9 cellular contexts compared by ENCODE assay signal in genomic region chrX:153828723-153829548, GRCh38. TPM values are rescaled to one million over a fixed set of nuclear protein-coding genes. Genes with fewer than 3 reads are reported as not detected.
A peak's percentile ranks its signal among the peaks of the same experiment; 100 is the strongest.
DNase-seq lines count a peak whose midpoint lies in the region; ATAC-seq, FAIRE-seq and TF ChIP-seq lines count a peak whose summit lies in the region.
"Had no signal": no experiment of that assay in that cellular context is flagged by ENCODE, and none has a peak within 500 bp of the region (broad histone marks: within the 10 kb centered on the region; RNA-seq: fewer than 3 reads in every experiment).

No MANE protein-coding gene starts in this region.

- DNase-seq in BJ (ENCODE audit: low read depth) (no peak), HEK293T (ENCODE audit: extremely low spot score) (peak; percentile 33), endodermal cell (peak; percentile 88), osteoblast (ENCODE audit: insufficient read length, low spot score, missing footprints) (peak; percentile 70), OCI-LY7 (ENCODE audit: low spot score) (no peak), GM19239 (ENCODE audit: insufficient read length, low spot score) (no peak)
- DNase-seq: NCI-H2171 had no signal

- H2AFZ ChIP-seq in osteoblast (ENCODE audit: low read length) = no peak overlapping the region
- H2AFZ ChIP-seq in OCI-LY7 (ENCODE audit: low read length) = no peak overlapping the region

- peaks cover 5% of the 10 kb centered on the region for H3K36me3 Mint-ChIP-seq in endodermal cell (ENCODE audit: low read depth)

- no peak overlapping the region for H3K4me2 ChIP-seq in osteoblast (ENCODE audit: insufficient read depth, low read length)
- H3K4me2 ChIP-seq in OCI-LY7 (ENCODE audit: low read length) = no peak overlapping the region

- CTCF ChIA-PET in BJ (lab: Yijun Ruan, JAX) (interaction anchor here (0.6 kb wide), 1 partner anchor 141 kb away, joined by 3 read pairs; no protein-coding TSS in a partner anchor), HEK293T (lab: Yijun Ruan, JAX) (no interaction called here), OCI-LY7 (lab: Charles Lee; ENCODE audit: unreplicated experiment) (no interaction called here)

- H3K4me1 ChIP-seq in endodermal cell (ENCODE audit: control insufficient read depth, insufficient read depth, low read length) (no peaks in the 10 kb centered on the region), osteoblast (ENCODE audit: insufficient read depth, low read length) (no peaks in the 10 kb centered on the region), OCI-LY7 (ENCODE audit: insufficient read depth, low read length, poor library complexity, severe bottlenecking) (no peaks in the 10 kb centered on the region)

- H3K27me3 ChIP-seq in BJ (ENCODE audit: control insufficient read depth, insufficient read depth, low read length) (peaks cover 9% of the 10 kb centered on the region; the same call in 1 of the 2 replicates), endodermal cell (ENCODE audit: control insufficient read depth, insufficient read depth, low read length, poor library complexity, severe bottlenecking) (no peaks in the 10 kb centered on the region), osteoblast (ENCODE audit: insufficient read depth, low read length) (peaks cover 46% of the 10 kb centered on the region)

- peaks cover 12% of the 10 kb centered on the region for H3K4me1 Mint-ChIP-seq in endodermal cell

- no peak overlapping the region for H3K27ac ChIP-seq in endodermal cell (ENCODE audit: low read depth, low read length)
- no peak overlapping the region for H3K27ac ChIP-seq in osteoblast (ENCODE audit: low read depth, low read length)
- H3K27ac ChIP-seq in OCI-LY7 (ENCODE audit: low read depth, low read length, poor library complexity, severe bottlenecking) = no peak overlapping the region

- TF ChIP-seq CTCF in BJ (IDR thresholded peaks at IDR 0.05; ENCODE audit: insufficient read depth, low read depth, low read length) (0 out of 2 replicates have a peak, but pooled peaks have one; percentile 5), endodermal cell (conservative IDR thresholded peaks at IDR 0.05) (peak; percentile 32), osteoblast (IDR thresholded peaks at IDR 0.05; ENCODE audit: extremely low read depth, low read depth, low read length) (no peak), OCI-LY7 (conservative IDR thresholded peaks at IDR 0.05; ENCODE audit: low read length) (no peak)

- peaks cover 6% of the 10 kb centered on the region for H3K27me3 Mint-ChIP-seq in endodermal cell (ENCODE audit: insufficient read depth)

- no peak for ATAC-seq in HG03196 (IDR thresholded peaks at IDR 0.05; ENCODE audit: unreplicated experiment)
- no peak for ATAC-seq in HG03520 (IDR thresholded peaks at IDR 0.05; ENCODE audit: unreplicated experiment)

- no peaks in the 10 kb centered on the region for H3K9me2 ChIP-seq in OCI-LY7 (ENCODE audit: insufficient read depth, low read length)

- peak overlapping the region; percentile 69 for H3K4me3 Mint-ChIP-seq in endodermal cell

- BruUV-seq in OCI-LY7 (replicated peaks; lab: Mats Ljungman, UMichigan) = no TSS peak

- peaks cover 56% of the 10 kb centered on the region for H3K9me3 Mint-ChIP-seq in endodermal cell

- H3K79me2 ChIP-seq in osteoblast (ENCODE audit: insufficient read depth, low read length) = no peaks in the 10 kb centered on the region
- H3K79me2 ChIP-seq in OCI-LY7 (ENCODE audit: insufficient read depth, low read depth, low read length) = no peaks in the 10 kb centered on the region

- 0% methylated on average over 3 to 31 of the region's 50 CpGs for WGBS in endodermal cell (ENCODE audit: insufficient coverage in 1 of 2, insufficient read length in 1 of 2), 2 experiments

- H3K9me3 ChIP-seq in endodermal cell (ENCODE audit: control insufficient read depth, low read length) (no peaks in the 10 kb centered on the region), osteoblast (ENCODE audit: low read depth, low read length) (no peaks in the 10 kb centered on the region), OCI-LY7 (ENCODE audit: low read length) (no peaks in the 10 kb centered on the region)

- 0 out of 2 replicates have a peak overlapping the region, but pooled peaks have one; percentile 4 for H3K4me3 ChIP-seq in BJ (ENCODE audit: low read depth, low read length)
- H3K4me3 ChIP-seq in endodermal cell (ENCODE audit: low read length) = peak overlapping the region; percentile 83
- no peak overlapping the region for H3K4me3 ChIP-seq in osteoblast (ENCODE audit: insufficient read depth, low read length)
- H3K4me3 ChIP-seq in OCI-LY7 (ENCODE audit: low read depth, low read length, poor library complexity, severe bottlenecking) = no peak overlapping the region

- intact Hi-C loops in OCI-LY7 (cut with micrococcal nuclease; ENCODE audit: unreplicated experiment) = loop anchor here (10.0 kb wide), 1 partner anchor 56 kb away; the partner anchor contains the start of gene L1CAM

- peak overlapping the region; percentile 80 for H3K27ac Mint-ChIP-seq in endodermal cell

- peak overlapping the region; percentile 70 for H3K9ac ChIP-seq in endodermal cell (ENCODE audit: extremely low read depth, low read length, poor library complexity, severe bottlenecking)

- H4K20me1 ChIP-seq in osteoblast (ENCODE audit: insufficient read depth, low read length) (no peaks in the 10 kb centered on the region), OCI-LY7 (ENCODE audit: insufficient read depth, low read length) (no peaks in the 10 kb centered on the region)

- no peak for FAIRE-seq in GM19239 (lab: Jason Lieb, UNC)

- POLR2A ChIA-PET in BJ (lab: Charles Lee) (no interaction called here), HEK293T (lab: Yijun Ruan, JAX) (interaction anchor here (1.6 kb wide), 1 partner anchor 57 kb away, joined by 3 read pairs; the partner anchor contains the start of gene L1CAM), OCI-LY7 (lab: Charles Lee) (no interaction called here)

- H3K36me3 ChIP-seq in BJ (ENCODE audit: control insufficient read depth, insufficient read depth, low read length) (no peaks in the 10 kb centered on the region), endodermal cell (ENCODE audit: control insufficient read depth, insufficient read depth, low read length) (no peaks in the 10 kb centered on the region), osteoblast (ENCODE audit: insufficient read depth, low read length) (no peaks in the 10 kb centered on the region), OCI-LY7 (ENCODE audit: insufficient read depth, low read length) (no peaks in the 10 kb centered on the region)

TF ChIP-seq in HEK293T, 16 proteins besides CTCF, POLR2A, EP300 and RAD21:
- TF ChIP-seq FOXK2 (IDR thresholded peaks at IDR 0.05) (no peak), SUZ12 (IDR thresholded peaks at IDR 0.05) (no peak), ELF4 (IDR thresholded peaks at IDR 0.05) (no peak)
TF ChIP-seq in HEK293T: peak in this region for 0.

RNA-seq across cellular contexts. Expression of gene PDZD4, which starts 1.4 kb away (rescaled TPM):
- 0.49 and 0.82 TPM in 2 replicates for polyA plus RNA-seq in BJ (2011; rRNA removed)
- 0.41 and 0.43 TPM in 2 replicates for polyA minus RNA-seq in BJ (2011; rRNA and poly(A)+ RNA removed)
- total RNA-seq in endodermal cell = 10 to 100 TPM; 30.1 to 68.3 TPM
- polyA plus RNA-seq in endodermal cell (2013, experiment 1 of 2) = 62.3 TPM
- 55.6 TPM for polyA plus RNA-seq in endodermal cell (2013, experiment 2 of 2)
- under 0.01 TPM in 2 replicates for total RNA-seq in osteoblast
- total RNA-seq in OCI-LY7 (2014; rRNA removed; shearing (Covaris generic)) = not detected in 2 replicates
- not detected in 2 replicates for total RNA-seq in OCI-LY7 (2022)

RNA-seq across cellular contexts. Expression of gene SSR4, which starts 34.5 kb away (rescaled TPM):
- 455 and 598 TPM in 2 replicates for polyA plus RNA-seq in BJ (2011; rRNA removed)
- polyA minus RNA-seq in BJ (2011; rRNA and poly(A)+ RNA removed) = 101 and 160 TPM in 2 replicates
- total RNA-seq in endodermal cell = 100 to 1,000 TPM; 220 to 236 TPM
- polyA plus RNA-seq in endodermal cell (2013, experiment 1 of 2) = 275 TPM
- 267 TPM for polyA plus RNA-seq in endodermal cell (2013, experiment 2 of 2)
- 156 and 172 TPM in 2 replicates for total RNA-seq in osteoblast
- total RNA-seq in OCI-LY7 (2014; rRNA removed; shearing (Covaris generic)) = 121 and 165 TPM in 2 replicates
- 156 and 186 TPM in 2 replicates for total RNA-seq in OCI-LY7 (2022)

RNA-seq across cellular contexts. Expression of gene IDH3G, which starts 34.8 kb away (rescaled TPM):
- 52.8 and 99.2 TPM in 2 replicates for polyA plus RNA-seq in BJ (2011; rRNA removed)
- 85.0 and 97.7 TPM in 2 replicates for polyA minus RNA-seq in BJ (2011; rRNA and poly(A)+ RNA removed)
- total RNA-seq in endodermal cell = 10 to 100 TPM; 39.5 to 45.0 TPM
- polyA plus RNA-seq in endodermal cell (2013, experiment 1 of 2) = 53.1 TPM
- 48.6 TPM for polyA plus RNA-seq in endodermal cell (2013, experiment 2 of 2)
- 40.2 and 42.7 TPM in 2 replicates for total RNA-seq in osteoblast
- total RNA-seq in OCI-LY7 (2014; rRNA removed; shearing (Covaris generic)) = 52.5 and 53.2 TPM in 2 replicates
- 47.5 and 51.8 TPM in 2 replicates for total RNA-seq in OCI-LY7 (2022)

RNA-seq across cellular contexts. Expression of gene SRPK3, which starts 48.1 kb away (rescaled TPM):
- polyA plus RNA-seq in BJ (2011; rRNA removed) = 0.44 and 1.1 TPM in 2 replicates
- 0.57 TPM in 1 of 2 replicates, not detected in the other for polyA minus RNA-seq in BJ (2011; rRNA and poly(A)+ RNA removed)
- total RNA-seq in endodermal cell = not detected
- polyA plus RNA-seq in endodermal cell (2013, experiment 1 of 2) = 0.32 TPM
- not detected for polyA plus RNA-seq in endodermal cell (2013, experiment 2 of 2)
- 0.36 TPM in 1 of 2 replicates, not detected in the other for total RNA-seq in osteoblast
- total RNA-seq in OCI-LY7 (2014; rRNA removed; shearing (Covaris generic)) = not detected in 2 replicates
- not detected in 2 replicates for total RNA-seq in OCI-LY7 (2022)

RNA-seq across cellular contexts. Expression of gene L1CAM, which starts 57.0 kb away (rescaled TPM):
- polyA plus RNA-seq in BJ (2011; rRNA removed) = 23.5 and 62.0 TPM in 2 replicates
- polyA minus RNA-seq in BJ (2011; rRNA and poly(A)+ RNA removed) = 34.8 and 60.7 TPM in 2 replicates
- 10 to 100 TPM in 1 of 2 donors, 1 to 10 TPM in 1; 7.5 to 29.0 TPM for total RNA-seq in endodermal cell
- 42.4 TPM for polyA plus RNA-seq in endodermal cell (2013, experiment 1 of 2)
- polyA plus RNA-seq in endodermal cell (2013, experiment 2 of 2) = 36.6 TPM
- under 0.01 TPM in 2 replicates for total RNA-seq in osteoblast
- not detected in 2 replicates for total RNA-seq in OCI-LY7 (2014; rRNA removed; shearing (Covaris generic))
- total RNA-seq in OCI-LY7 (2022) = not detected in 2 replicates

Comparison
In these comparisons a context has a peak if more than half of its experiments do, and no peak if none do; other contexts are left out.
1. DNase-seq: peak in HEK293T (single experiment), endodermal cell (single experiment) and osteoblast (single experiment); none in BJ (single experiment), OCI-LY7 (single experiment) and GM19239 (single experiment).
2. H3K4me3 ChIP-seq: peak in BJ (single experiment) and endodermal cell (single experiment); none in osteoblast (single experiment) and OCI-LY7 (single experiment).
3. CTCF ChIP-seq: peak in BJ (single experiment) and endodermal cell (single experiment); none in osteoblast (single experiment) and OCI-LY7 (single experiment).
4. RNA of gene PDZD4, which starts 1.4 kb away (total RNA-seq): 30.1 to 68.3 TPM in endodermal cell; under 0.01 TPM in osteoblast and not detected in OCI-LY7; every median in the first group is over 10 times any median in the second.